ENCODE assay signal across 9 cellular contexts in the genomic region with DNA sequence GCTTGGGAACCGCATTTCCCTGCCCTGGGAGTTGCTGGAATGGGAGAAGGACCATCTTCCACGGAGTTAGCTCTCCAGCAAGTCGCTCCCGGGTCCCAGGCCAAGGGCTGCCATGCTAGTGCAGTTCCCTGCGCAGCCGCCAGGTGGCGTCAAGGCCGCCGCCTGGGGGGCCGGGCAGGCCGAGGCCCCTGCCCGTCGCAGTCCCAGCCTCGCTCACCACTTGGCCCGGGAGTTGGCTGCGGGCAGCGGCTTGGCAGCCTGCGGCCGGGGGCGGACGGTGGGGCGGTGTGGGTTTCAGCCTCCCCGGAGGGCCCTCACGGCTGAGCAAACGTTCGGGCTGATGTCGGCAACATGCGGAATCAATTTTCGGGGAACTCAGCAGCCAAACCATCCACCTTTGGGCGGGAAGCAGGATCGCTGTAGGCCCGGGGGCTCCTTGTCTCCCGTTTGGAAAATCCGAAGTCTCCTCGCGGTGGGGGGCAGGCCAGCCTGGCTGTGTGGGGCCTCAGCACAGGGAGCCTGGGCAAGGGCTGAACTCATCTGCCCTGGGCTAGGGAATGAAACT.
DNase-seq lines count a peak whose midpoint lies in the region; ATAC-seq and TF ChIP-seq lines count a peak whose summit lies in the region.
"Had no signal": no experiment of that assay in that cellular context is flagged by ENCODE, and none has a peak within 500 bp of the region (broad histone marks: within the 10 kb centered on the region; RNA-seq: fewer than 3 reads in every experiment).

No MANE protein-coding gene starts in this region.

- no peaks in the 10 kb centered on the region for H3K36me3 Mint-ChIP-seq in activated naive CD8-positive, alpha-beta T cell treated with anti-CD3 and anti-CD28 coated beads, Interleukin-2, amount 10 ng/mL, durations not matched to agents 7 days and 5 days
- no peaks in the 10 kb centered on the region for H3K36me3 Mint-ChIP-seq in type B pancreatic cell
- H3K36me3 Mint-ChIP-seq: naive B cell had no signal

- H3K4me3 ChIP-seq in GM06990 (replicated peaks; ENCODE audit: low read depth, low read length) (no peak overlapping the region), sigmoid colon (no peak overlapping the region)

- TF ChIP-seq POLR2A in sigmoid colon (IDR thresholded peaks at IDR 0.05), result no peak

- H3K4me1 ChIP-seq in sigmoid colon, result peaks cover 0 to 20% (median 13%) of the 10 kb centered on the region in 4 donors

- intact Hi-C loops in sigmoid colon (cut with DNase I), result no loop called here

- H3K27ac Mint-ChIP-seq in activated naive CD8-positive, alpha-beta T cell treated with anti-CD3 and anti-CD28 coated beads, Interleukin-2, amount 10 ng/mL, durations not matched to agents 7 days and 5 days, result no peak overlapping the region
- H3K27ac Mint-ChIP-seq in type B pancreatic cell, result no peak overlapping the region
- H3K27ac Mint-ChIP-seq: naive B cell had no signal

- no peaks in the 10 kb centered on the region for H3K9me3 Mint-ChIP-seq in activated naive CD8-positive, alpha-beta T cell treated with anti-CD3 and anti-CD28 coated beads, Interleukin-2, amount 10 ng/mL, durations not matched to agents 7 days and 5 days
- peaks cover 15% of the 10 kb centered on the region for H3K9me3 Mint-ChIP-seq in type B pancreatic cell

- no peaks in the 10 kb centered on the region for H3K4me1 Mint-ChIP-seq in activated naive CD8-positive, alpha-beta T cell treated with anti-CD3 and anti-CD28 coated beads, Interleukin-2, amount 10 ng/mL, durations not matched to agents 7 days and 5 days
- peaks cover 4% of the 10 kb centered on the region for H3K4me1 Mint-ChIP-seq in type B pancreatic cell (ENCODE audit: unreplicated experiment)
- H3K4me1 Mint-ChIP-seq: naive B cell had no signal

- TF ChIP-seq EP300 in sigmoid colon (IDR thresholded peaks at IDR 0.05), result no peak

- no peaks in the 10 kb centered on the region for H3K27me3 Mint-ChIP-seq in activated naive CD8-positive, alpha-beta T cell treated with anti-CD3 and anti-CD28 coated beads, Interleukin-2, amount 10 ng/mL, durations not matched to agents 7 days and 5 days
- H3K27me3 Mint-ChIP-seq in type B pancreatic cell, result no peaks in the 10 kb centered on the region
- H3K27me3 Mint-ChIP-seq: naive B cell had no signal

- H3K9me3 ChIP-seq in sigmoid colon, result no peaks in the 10 kb centered on the region

- H3K4me3 Mint-ChIP-seq in activated naive CD8-positive, alpha-beta T cell treated with anti-CD3 and anti-CD28 coated beads, Interleukin-2, amount 10 ng/mL, durations not matched to agents 7 days and 5 days, result no peak overlapping the region
- no peak overlapping the region for H3K4me3 Mint-ChIP-seq in type B pancreatic cell

- peak; percentile 85 for TF ChIP-seq CTCF in GM06990 (IDR thresholded peaks at IDR 0.05; ENCODE audit: insufficient read depth, low read length, poor library complexity, severe bottlenecking)
- peak; percentile 83 for TF ChIP-seq CTCF in type B pancreatic cell (conservative IDR thresholded peaks at IDR 0.05)
- peak in 2 of 4 experiments; percentile 40 to 65 for TF ChIP-seq CTCF in sigmoid colon (IDR thresholded peaks at IDR 0.05)

- no peaks in the 10 kb centered on the region for H3K27me3 ChIP-seq in GM06990 (replicated peaks; ENCODE audit: control insufficient read depth, insufficient read depth, low read length)
- H3K27me3 ChIP-seq in sigmoid colon, result no peaks in the 10 kb centered on the region

- ATAC-seq in HG02642 (IDR thresholded peaks at IDR 0.05; ENCODE audit: poor library complexity, unreplicated experiment), result peak; percentile 62
- no peak for ATAC-seq in activated naive CD8-positive, alpha-beta T cell treated with anti-CD3 and anti-CD28 coated beads, Interleukin-2, amount 10 ng/mL, durations not matched to agents 7 days and 5 days (ENCODE audit: low read depth)

- no peaks in the 10 kb centered on the region for H3K36me3 ChIP-seq in GM06990 (ENCODE audit: control insufficient read depth, insufficient read depth, low read length)
- H3K36me3 ChIP-seq in sigmoid colon, result no peaks in the 10 kb centered on the region

- POLR2A ChIA-PET in activated naive CD8-positive, alpha-beta T cell treated with anti-CD3 and anti-CD28 coated beads, Interleukin-2, amount 10 ng/mL, durations not matched to agents 7 days and 5 days (lab: Charles Lee), result no interaction called here

- WGBS in sigmoid colon, 2 donors, result 57 to 87% methylated on average over 36 of the region's 36 CpGs

- no peak overlapping the region for H3K27ac ChIP-seq in sigmoid colon

- DNase-seq in GM06990 (ENCODE audit: extremely low read depth, insufficient read length), result peak; percentile 40
- peak; percentile 53 for DNase-seq in activated naive CD8-positive, alpha-beta T cell treated with anti-CD3 and anti-CD28 coated beads, Interleukin-2, amount 10 ng/mL, durations not matched to agents 7 days and 5 days
- peak; percentile 76 for DNase-seq in islet precursor cell
- DNase-seq in type B pancreatic cell (ENCODE audit: extremely low spot score, unreplicated experiment), result no peak
- no peak for DNase-seq in activated naive CD4-positive, alpha-beta T cell treated with anti-CD3 and anti-CD28 coated beads, Interleukin-2, amount 50 U/mL, for 16 hours
- no peak for DNase-seq in sigmoid colon
- DNase-seq in COR-L47 (lab: John Stamatoyannopoulos, UW), result no peak
- DNase-seq: naive B cell had no signal

Comparison
In these comparisons a context has a peak if more than half of its experiments do, and no peak if none do; other contexts are left out.
1. DNase-seq: peak in GM06990 (single experiment), activated naive CD8-positive, alpha-beta T cell treated with anti-CD3 and anti-CD28 coated beads, Interleukin-2, amount 10 ng/mL, durations not matched to agents 7 days and 5 days (single experiment) and islet precursor cell (single experiment); none in type B pancreatic cell (single experiment), activated naive CD4-positive, alpha-beta T cell treated with anti-CD3 and anti-CD28 coated beads, Interleukin-2, amount 50 U/mL, for 16 hours (single experiment), sigmoid colon (single experiment) and COR-L47 (single experiment).